ENCODE assay signal across 26 cellular contexts in the genomic region with DNA sequence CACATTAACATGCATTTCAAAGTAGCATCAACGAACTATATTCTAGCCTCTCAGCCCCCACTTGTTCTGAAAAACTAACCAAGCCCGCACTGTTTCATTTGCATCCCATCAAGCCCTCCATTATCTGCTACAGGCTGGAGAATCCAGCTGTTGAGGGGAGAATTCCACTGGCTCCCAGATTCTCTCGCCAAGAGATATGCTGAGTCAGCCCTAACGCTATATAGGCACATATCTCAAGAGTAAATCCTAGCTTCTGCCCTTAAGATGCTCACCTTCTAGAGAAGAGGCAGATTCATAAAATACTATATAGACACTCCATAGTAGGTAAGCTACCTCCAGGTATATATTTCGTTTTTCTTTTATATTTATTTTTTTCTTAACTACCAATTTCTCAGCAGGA.
"Had no signal": no experiment of that assay in that cellular context is flagged by ENCODE, and none has a peak within 500 bp of the region (broad histone marks: within the 10 kb centered on the region; RNA-seq: fewer than 3 reads in every experiment).

No MANE protein-coding gene starts in this region.

- H3K36me3 ChIP-seq: colonic mucosa, esophagus squamous epithelium, gastrocnemius medialis, heart right ventricle, left lung, lower lobe of right lung had no signal

- H3K4me1 ChIP-seq: colonic mucosa, esophagus squamous epithelium, gastrocnemius medialis, heart right ventricle, left lung, lower lobe of right lung had no signal

- FAIRE-seq: endometrium, islet of Langerhans, keratinocyte had no signal

- H3K4me3 ChIP-seq: colonic mucosa, esophagus squamous epithelium, gastrocnemius medialis, heart right ventricle, left lung, lower lobe of right lung, mucosa of descending colon had no signal

- H3K9me3 ChIP-seq: colonic mucosa had no signal

- DNase-seq: colonic mucosa; cortex of kidney; effector CD8-positive, alpha-beta T cell; effector memory CD8-positive, alpha-beta T cell; endodermal cell; erythroblast; esophagus squamous epithelium; foreskin fibroblast; foreskin melanocyte; gastrocnemius medialis; glutamatergic neuron; head of caudate nucleus; heart right ventricle; hippocampal formation; left cardiac atrium; left lung; left ventricle myocardium superior; lower lobe of right lung; mesenchymal stem cell; mucosa of descending colon; naive B cell had no signal

- H3K27me3 ChIP-seq: colonic mucosa, esophagus squamous epithelium, gastrocnemius medialis, heart right ventricle, left lung had no signal

- ATAC-seq: effector memory CD8-positive, alpha-beta T cell; esophagus mucosa; gastrocnemius medialis; heart right ventricle; left cardiac atrium; left lung; left ventricle myocardium superior; lower lobe of right lung; mucosa of descending colon had no signal

- H3K27ac ChIP-seq: colonic mucosa, epithelial cell of prostate, esophagus squamous epithelium, gastrocnemius medialis, heart right ventricle, left lung, lower lobe of right lung had no signal
